8 cellular contexts compared by ENCODE assay signal in genomic region chr11:88179141-88179540, GRCh38. TPM values are rescaled to one million over a fixed set of nuclear protein-coding genes. Genes with fewer than 3 reads are reported as not detected.
A peak's percentile ranks its signal among the peaks of the same experiment; 100 is the strongest.
DNase-seq lines count a peak whose midpoint lies in the region; ATAC-seq lines count a peak whose summit lies in the region.

No MANE protein-coding gene starts in this region.

- H3K27me3 Mint-ChIP-seq in activated CD8-positive, alpha-beta memory T cell treated with anti-CD3 and anti-CD28 coated beads, Interleukin-2, amount 10 ng/mL, durations not matched to agents 7 days and 5 days, result peaks cover 42% of the 10 kb centered on the region
- H3K27me3 Mint-ChIP-seq in activated CD8-positive, alpha-beta T cell treated with anti-CD3 and anti-CD28 coated beads, Interleukin-2, amount 10 ng/mL, durations not matched to agents 7 days and 5 days (ENCODE audit: low read depth), result peaks cover 17% of the 10 kb centered on the region

- H3K4me1 Mint-ChIP-seq in activated CD8-positive, alpha-beta memory T cell treated with anti-CD3 and anti-CD28 coated beads, Interleukin-2, amount 10 ng/mL, durations not matched to agents 7 days and 5 days, result peaks cover 57% of the 10 kb centered on the region
- H3K4me1 Mint-ChIP-seq in activated CD8-positive, alpha-beta T cell treated with anti-CD3 and anti-CD28 coated beads, Interleukin-2, amount 10 ng/mL, durations not matched to agents 7 days and 5 days (ENCODE audit: low read depth), result peaks cover 43% of the 10 kb centered on the region

- H3K36me3 Mint-ChIP-seq in activated CD8-positive, alpha-beta memory T cell treated with anti-CD3 and anti-CD28 coated beads, Interleukin-2, amount 10 ng/mL, durations not matched to agents 7 days and 5 days, result peaks cover 9% of the 10 kb centered on the region
- no peaks in the 10 kb centered on the region for H3K36me3 Mint-ChIP-seq in activated CD8-positive, alpha-beta T cell treated with anti-CD3 and anti-CD28 coated beads, Interleukin-2, amount 10 ng/mL, durations not matched to agents 7 days and 5 days (ENCODE audit: low read depth)

- POLR2A ChIA-PET in activated CD8-positive, alpha-beta T cell treated with anti-CD3 and anti-CD28 coated beads, Interleukin-2, amount 10 ng/mL, durations not matched to agents 7 days and 5 days (lab: Charles Lee), result interaction anchor here (3.1 kb wide), 1 partner anchor 158 kb away, joined by 10 read pairs; the partner anchor contains the start of gene CTSC

- peak; percentile 84 for DNase-seq in activated CD8-positive, alpha-beta memory T cell treated with anti-CD3 and anti-CD28 coated beads, Interleukin-2, amount 10 ng/mL, durations not matched to agents 7 days and 5 days
- DNase-seq in activated CD8-positive, alpha-beta memory T cell treated with anti-CD3 and anti-CD28 coated beads, Interleukin-2, amount 50 U/mL, for 4 hours, result no peak
- peak; percentile 53 for DNase-seq in activated CD8-positive, alpha-beta T cell treated with anti-CD3 and anti-CD28 coated beads, Interleukin-2, amount 10 ng/mL, durations not matched to agents 7 days and 5 days
- DNase-seq in stimulated activated CD8-positive, alpha-beta memory T cell treated with anti-CD3 and anti-CD28 coated beads, Interleukin-15, amount 100 ng/mL, for 48 hours (ENCODE audit: low read depth in 2 of 2), result peak; percentile 21 to 27
- DNase-seq in NCI-H1092 treated with DMSO at 0.1 percent for 48 hours (lab: John Stamatoyannopoulos, UW), result no peak
- DNase-seq in AG08396 (ENCODE audit: low spot score), result no peak
- DNase-seq in stimulated activated naive CD4-positive, alpha-beta T cell treated with Interleukin-2 at 50 U/mL for 16 hours (lab: John Stamatoyannopoulos, UW), result no peak

- no peaks in the 10 kb centered on the region for H3K9me3 Mint-ChIP-seq in activated CD8-positive, alpha-beta memory T cell treated with anti-CD3 and anti-CD28 coated beads, Interleukin-2, amount 10 ng/mL, durations not matched to agents 7 days and 5 days (ENCODE audit: low read depth)
- no peaks in the 10 kb centered on the region for H3K9me3 Mint-ChIP-seq in activated CD8-positive, alpha-beta T cell treated with anti-CD3 and anti-CD28 coated beads, Interleukin-2, amount 10 ng/mL, durations not matched to agents 7 days and 5 days (ENCODE audit: insufficient read depth)

- H3K4me3 Mint-ChIP-seq in activated CD8-positive, alpha-beta memory T cell treated with anti-CD3 and anti-CD28 coated beads, Interleukin-2, amount 10 ng/mL, durations not matched to agents 7 days and 5 days, result peak overlapping the region; percentile 32
- H3K4me3 Mint-ChIP-seq in activated CD8-positive, alpha-beta T cell treated with anti-CD3 and anti-CD28 coated beads, Interleukin-2, amount 10 ng/mL, durations not matched to agents 7 days and 5 days, result no peak overlapping the region

- peak; percentile 67 for ATAC-seq in activated CD8-positive, alpha-beta memory T cell treated with anti-CD3 and anti-CD28 coated beads, Interleukin-2, amount 10 ng/mL, durations not matched to agents 7 days and 5 days
- ATAC-seq in HG03039 (IDR thresholded peaks at IDR 0.05; ENCODE audit: unreplicated experiment), result peak; percentile 63
- ATAC-seq in activated CD8-positive, alpha-beta T cell treated with anti-CD3 and anti-CD28 coated beads, Interleukin-2, amount 10 ng/mL, durations not matched to agents 7 days and 5 days, result peak; percentile 54

- CTCF ChIA-PET in activated CD8-positive, alpha-beta memory T cell treated with anti-CD3 and anti-CD28 coated beads, Interleukin-2, amount 10 ng/mL, durations not matched to agents 7 days and 5 days (lab: Charles Lee), result interaction anchor here (0.8 to 1.3 kb wide), 3 partner anchors 9 to 157 kb away, joined by 3 read pairs; no protein-coding TSS in a partner anchor
- CTCF ChIA-PET in activated CD8-positive, alpha-beta T cell treated with anti-CD3 and anti-CD28 coated beads, Interleukin-2, amount 10 ng/mL, durations not matched to agents 7 days and 5 days (lab: Charles Lee), result interaction anchor here (1.0 to 1.8 kb wide), 5 partner anchors 8 to 372 kb away, joined by 3 to 6 read pairs (median 3); no protein-coding TSS in a partner anchor

- H3K27ac Mint-ChIP-seq in activated CD8-positive, alpha-beta memory T cell treated with anti-CD3 and anti-CD28 coated beads, Interleukin-2, amount 10 ng/mL, durations not matched to agents 7 days and 5 days, result peak overlapping the region; percentile 77
- peak overlapping the region; percentile 47 for H3K27ac Mint-ChIP-seq in activated CD8-positive, alpha-beta T cell treated with anti-CD3 and anti-CD28 coated beads, Interleukin-2, amount 10 ng/mL, durations not matched to agents 7 days and 5 days

RNA-seq across cellular contexts. Expression of gene RAB38, which starts 3.9 kb away (rescaled TPM):
- total RNA-seq in activated CD8-positive, alpha-beta memory T cell treated with anti-CD3 and anti-CD28 coated beads, Interleukin-2, amount 10 ng/mL, durations not matched to agents 7 days and 5 days, result 1 to 10 TPM; 2.2 to 4.7 TPM
- total RNA-seq in activated CD8-positive, alpha-beta T cell treated with anti-CD3 and anti-CD28 coated beads, Interleukin-2, amount 10 ng/mL, durations not matched to agents 7 days and 5 days, result under 1 TPM; 0.70 to 0.82 TPM

Comparison
In these comparisons a context has a peak if more than half of its experiments do, and no peak if none do; other contexts are left out.
1. DNase-seq: peak in activated CD8-positive, alpha-beta memory T cell treated with anti-CD3 and anti-CD28 coated beads, Interleukin-2, amount 10 ng/mL, durations not matched to agents 7 days and 5 days (single experiment), activated CD8-positive, alpha-beta T cell treated with anti-CD3 and anti-CD28 coated beads, Interleukin-2, amount 10 ng/mL, durations not matched to agents 7 days and 5 days (single experiment) and stimulated activated CD8-positive, alpha-beta memory T cell treated with anti-CD3 and anti-CD28 coated beads, Interleukin-15, amount 100 ng/mL, for 48 hours (2 of 2); none in activated CD8-positive, alpha-beta memory T cell treated with anti-CD3 and anti-CD28 coated beads, Interleukin-2, amount 50 U/mL, for 4 hours (single experiment), NCI-H1092 treated with DMSO at 0.1 percent for 48 hours (single experiment), AG08396 (single experiment) and stimulated activated naive CD4-positive, alpha-beta T cell treated with Interleukin-2 at 50 U/mL for 16 hours (single experiment).
2. Peak in every context shown above with its lines, with median percentiles within 50 percentile points of each other: ATAC-seq.